ENCODE assay signal across 26 cellular contexts in the genomic region with DNA sequence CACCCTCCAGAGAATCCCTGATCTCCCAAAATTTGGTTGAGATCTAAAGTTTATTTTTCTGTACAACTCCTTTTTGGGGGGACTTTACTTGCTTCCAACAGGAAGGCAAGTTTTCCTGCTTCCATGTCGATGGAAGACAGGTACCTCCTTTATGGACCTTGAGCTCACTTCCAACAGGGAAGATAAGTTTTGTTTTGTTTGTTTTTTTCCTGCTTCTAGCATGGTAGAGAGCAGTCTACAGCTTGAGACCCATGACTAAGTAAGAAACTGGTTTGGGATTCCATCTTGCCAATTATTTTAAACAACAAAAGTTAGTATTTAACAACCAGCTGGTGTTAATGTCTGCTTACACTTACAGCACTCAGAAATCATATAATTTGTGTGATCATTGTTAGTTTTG.
"Had no signal": no experiment of that assay in that cellular context is flagged by ENCODE, and none has a peak within 500 bp of the region (broad histone marks: within the 10 kb centered on the region; RNA-seq: fewer than 3 reads in every experiment).

No MANE protein-coding gene starts in this region.

- H3K4me3 ChIP-seq: colonic mucosa, esophagus squamous epithelium, heart right ventricle, lower lobe of right lung, neural progenitor cell, prostate gland, right atrium auricular region, thoracic aorta, tibial nerve, upper lobe of left lung had no signal

- H3K4me1 ChIP-seq: colonic mucosa, neural progenitor cell, prostate gland, right atrium auricular region had no signal

- H3K9me3 ChIP-seq: colonic mucosa, esophagus squamous epithelium, heart right ventricle, lower lobe of right lung, prostate gland, right atrium auricular region, thoracic aorta, tibial nerve, upper lobe of left lung had no signal

- H3K27ac Mint-ChIP-seq: dendritic cell treated with granulocyte-macrophage colony-stimulating factor and Interleukin-4, amounts not matched to agents 40 ng/mL and 50 ng/mL, for 4 days; natural killer cell treated with Interleukin-12 subunit alpha and Interleukin-12 subunit beta and Interleukin-15 and Interleukin-18, amount 100 ng/mL, for 72 hours; neural progenitor cell; stimulated activated memory B cell treated with anti-CD40 and anti-IgM and Interleukin-4, amounts not matched to agents 10 μg/mL and 1 μg/mL and 100 μg/mL, for 72 hours; stimulated activated naive CD8-positive, alpha-beta T cell treated with anti-CD3 and anti-CD28 coated beads, Interleukin-15, Interleukin-2, amounts not matched to agents 100 ng/mL and 50 ng/mL, for 24 hours had no signal

- H3K36me3 ChIP-seq: colonic mucosa, esophagus squamous epithelium, lower lobe of right lung, neural progenitor cell, prostate gland, right atrium auricular region, thoracic aorta, tibial nerve, upper lobe of left lung had no signal

- H3K27ac ChIP-seq: colonic mucosa, heart right ventricle, lower lobe of right lung, neural progenitor cell, prostate gland, right atrium auricular region, thoracic aorta, tibial nerve, upper lobe of left lung had no signal

- H3K9me3 Mint-ChIP-seq: immature natural killer cell; naive B cell; natural killer cell treated with Interleukin-12 subunit alpha and Interleukin-12 subunit beta and Interleukin-15 and Interleukin-18, amount 100 ng/mL, for 72 hours; stimulated activated naive CD8-positive, alpha-beta T cell treated with anti-CD3 and anti-CD28 coated beads, Interleukin-15, Interleukin-2, amounts not matched to agents 100 ng/mL and 50 ng/mL, for 24 hours had no signal

- H3K4me2 ChIP-seq: neural progenitor cell had no signal

- H3K36me3 Mint-ChIP-seq: naive B cell; natural killer cell treated with Interleukin-12 subunit alpha and Interleukin-12 subunit beta and Interleukin-15 and Interleukin-18, amount 100 ng/mL, for 72 hours; neural progenitor cell; stimulated activated memory B cell treated with anti-CD40 and anti-IgM and Interleukin-4, amounts not matched to agents 10 μg/mL and 1 μg/mL and 100 μg/mL, for 72 hours had no signal

- DNase-seq: colonic mucosa; effector CD8-positive, alpha-beta T cell; erythroblast; esophagus squamous epithelium; foreskin melanocyte; glutamatergic neuron; heart right ventricle; hypothalamus; immature natural killer cell; islet precursor cell; kidney glomerular epithelial cell; left ventricle myocardium superior; lower lobe of right lung; naive B cell; stimulated activated CD4-positive, alpha-beta T cell treated with anti-CD3 and anti-CD28 coated beads, Interleukin-2, amount 100 ng/mL, for 24 hours; stimulated activated CD4-positive, alpha-beta T cell treated with anti-CD3 and anti-CD28 coated beads, Interleukin-4, amount 100 ng/mL, for 4 hours; upper lobe of left lung had no signal

- H3K9ac ChIP-seq: neural progenitor cell had no signal

- H3K4me1 Mint-ChIP-seq: immature natural killer cell; naive B cell; neural progenitor cell; stimulated activated memory B cell treated with anti-CD40 and anti-IgM and Interleukin-4, amounts not matched to agents 10 μg/mL and 1 μg/mL and 100 μg/mL, for 72 hours had no signal

- H3K4me3 Mint-ChIP-seq: dendritic cell treated with granulocyte-macrophage colony-stimulating factor and Interleukin-4, amounts not matched to agents 40 ng/mL and 50 ng/mL, for 4 days; immature natural killer cell; naive B cell; natural killer cell treated with Interleukin-12 subunit alpha and Interleukin-12 subunit beta and Interleukin-15 and Interleukin-18, amount 100 ng/mL, for 72 hours; neural progenitor cell; stimulated activated memory B cell treated with anti-CD40 and anti-IgM and Interleukin-4, amounts not matched to agents 10 μg/mL and 1 μg/mL and 100 μg/mL, for 72 hours; stimulated activated naive CD8-positive, alpha-beta T cell treated with anti-CD3 and anti-CD28 coated beads, Interleukin-15, Interleukin-2, amounts not matched to agents 100 ng/mL and 50 ng/mL, for 24 hours had no signal

- H3K27me3 ChIP-seq: colonic mucosa, esophagus squamous epithelium, heart right ventricle, neural progenitor cell, right atrium auricular region, tibial nerve, upper lobe of left lung had no signal

- H3K27me3 Mint-ChIP-seq: dendritic cell treated with granulocyte-macrophage colony-stimulating factor and Interleukin-4, amounts not matched to agents 40 ng/mL and 50 ng/mL, for 4 days; natural killer cell treated with Interleukin-12 subunit alpha and Interleukin-12 subunit beta and Interleukin-15 and Interleukin-18, amount 100 ng/mL, for 72 hours; stimulated activated memory B cell treated with anti-CD40 and anti-IgM and Interleukin-4, amounts not matched to agents 10 μg/mL and 1 μg/mL and 100 μg/mL, for 72 hours had no signal

- H2AFZ ChIP-seq: neural progenitor cell had no signal
